Comparison of ENCODE assay signal across 8 cellular contexts in genomic region chr3:138174421-138175122, GRCh38. TPM values are rescaled to one million over a fixed set of nuclear protein-coding genes. Genes with fewer than 3 reads are reported as not detected.
DNase-seq lines count a peak whose midpoint lies in the region; ATAC-seq and TF ChIP-seq lines count a peak whose summit lies in the region.

Gene DBR1 (minus strand): TSS chr3:138174921. CDS start chr3:138174795, 126 bp downstream.

- peak; percentile 91 for ATAC-seq in GM21619 (IDR thresholded peaks at IDR 0.05; ENCODE audit: unreplicated experiment)

- no peak for TF ChIP-seq RAD21 in Ishikawa (IDR thresholded peaks at IDR 0.05; ENCODE audit: low read depth)

- peak; percentile 91 for DNase-seq in DMS53 (lab: John Stamatoyannopoulos, UW)
- DNase-seq in activated T-cell treated with anti-CD3 and anti-CD28 coated beads, Interleukin-2, amount 50 U/mL, for 1 hour, result peak; percentile 77
- DNase-seq in erythroblast (lab: John Stamatoyannopoulos, UW), result peak; percentile 93 to 94
- DNase-seq in mucosa of gallbladder (ENCODE audit: low spot score), result peak; percentile 90
- peak; percentile 79 for DNase-seq in stimulated activated CD8-positive, alpha-beta memory T cell treated with anti-CD3 and anti-CD28 coated beads, Interleukin-4, amount 100 ng/mL, for 48 hours

- peak; percentile 37; the same call in 1 of the 2 replicates for TF ChIP-seq EP300 in Ishikawa (IDR thresholded peaks at IDR 0.05; ENCODE audit: borderline replicate concordance)

- peak; percentile 96 for TF ChIP-seq POLR2A in erythroblast (IDR thresholded peaks at IDR 0.05; ENCODE audit: low read length)

TF ChIP-seq in Ishikawa, 13 proteins besides CTCF, POLR2A, EP300 and RAD21:
- TF ChIP-seq TEAD4 (IDR thresholded peaks at IDR 0.05), result 0 out of 2 replicates have a peak, but pooled peaks have one; percentile 10
- no peak for TF ChIP-seq NFIC (IDR thresholded peaks at IDR 0.05)
- no peak for TF ChIP-seq FOXM1 (IDR thresholded peaks at IDR 0.05; ENCODE audit: borderline replicate concordance, low read depth)
- TF ChIP-seq ZBTB7A (IDR thresholded peaks at IDR 0.05; ENCODE audit: low read depth), result no peak
- peak; percentile 61 for TF ChIP-seq TCF12 (IDR thresholded peaks at IDR 0.05; ENCODE audit: low read depth)
- TF ChIP-seq CEBPB (IDR thresholded peaks at IDR 0.05), result no peak
- 0 out of 2 replicates have a peak, but pooled peaks have one; percentile 9 for TF ChIP-seq CREB1 (IDR thresholded peaks at IDR 0.05; ENCODE audit: low read depth)
- peak; percentile 67; the same call in 1 of the 2 replicates for TF ChIP-seq YY1 (IDR thresholded peaks at IDR 0.05; ENCODE audit: low read depth)
- no peak for TF ChIP-seq REST (IDR thresholded peaks at IDR 0.05; ENCODE audit: low read depth)
- TF ChIP-seq TAF1 (IDR thresholded peaks at IDR 0.05; ENCODE audit: low read depth), result peak; percentile 91
- peak; percentile 27; the same call in 1 of the 2 replicates for TF ChIP-seq USF1 (IDR thresholded peaks at IDR 0.05)
- peak; percentile 85 for TF ChIP-seq MAX (IDR thresholded peaks at IDR 0.05)
- TF ChIP-seq EGR1 (IDR thresholded peaks at IDR 0.05), result no peak

TF ChIP-seq in PFSK-1, 5 proteins besides CTCF, POLR2A, EP300 and RAD21:
- peak; percentile 85 for TF ChIP-seq POLR2AphosphoS5 (IDR thresholded peaks at IDR 0.05; ENCODE audit: low read depth, low read length)
- peak; percentile 82; the same call in 1 of the 2 replicates for TF ChIP-seq SIN3A (IDR thresholded peaks at IDR 0.05; ENCODE audit: borderline replicate concordance, insufficient read depth, low read length)
- peak; percentile 76; the same call in 1 of the 2 replicates for TF ChIP-seq TAF1 (IDR thresholded peaks at IDR 0.05; ENCODE audit: borderline replicate concordance, insufficient read depth, low read length)
- TF ChIP-seq REST (IDR thresholded peaks at IDR 0.05; ENCODE audit: insufficient read depth in 1 of 2, low read depth in 2 of 2, low read length in 2 of 2), result no peak
- no peak for TF ChIP-seq FOXP2 (optimal IDR thresholded peaks at IDR 0.05; ENCODE audit: borderline replicate concordance, extremely low read depth, extremely low read length, insufficient read depth)

RNA-seq across cellular contexts. Expression of gene DBR1, which starts in this region (rescaled TPM):
- polyA plus RNA-seq in PFSK-1 (2012; ENCODE audit: insufficient read length, low read depth), result 7.1 TPM
- 19.2 TPM for total RNA-seq in mucosa of gallbladder

Comparison
In these comparisons a context has a peak if more than half of its experiments do, and no peak if none do; other contexts are left out.
1. Peak in every context shown above with its lines: DNase-seq and ATAC-seq.